Comparison of ENCODE assay signal across 38 cellular contexts in the genomic region with DNA sequence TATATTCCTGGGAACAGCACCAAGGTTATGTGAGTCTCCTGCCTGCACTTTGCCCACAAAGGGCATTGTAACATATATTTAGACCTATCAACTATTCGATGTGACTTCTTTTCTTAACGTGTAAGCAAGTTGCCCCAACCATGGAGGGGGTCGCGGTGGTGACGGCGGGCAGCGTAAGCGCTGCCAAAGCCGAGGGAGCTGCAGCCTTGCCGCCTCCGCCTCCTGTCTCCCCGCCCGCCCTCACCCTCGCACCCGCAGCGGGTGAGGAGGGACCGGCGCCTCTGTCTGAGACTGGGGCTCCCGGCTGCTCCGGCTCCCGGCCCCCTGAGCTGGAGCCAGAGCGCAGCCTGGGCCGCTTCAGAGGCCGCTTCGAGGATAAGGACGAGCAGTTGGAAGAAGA. TPM values are rescaled to one million over a fixed set of nuclear protein-coding genes. Genes with fewer than 3 reads are reported as not detected.
"Had no signal": no experiment of that assay in that cellular context is flagged by ENCODE, and none has a peak within 500 bp of the region (broad histone marks: within the 10 kb centered on the region; RNA-seq: fewer than 3 reads in every experiment).

No MANE protein-coding gene starts in this region.

- H3K4me3 Mint-ChIP-seq: activated naive CD4-positive, alpha-beta T cell treated with anti-CD3 and anti-CD28 coated beads for 36 hours; activated naive CD4-positive, alpha-beta T cell treated with anti-CD3 and anti-CD28 coated beads, Interleukin-2, amount 10 ng/mL, durations not matched to agents 7 days and 5 days; activated naive CD4-positive, alpha-beta T cell treated with anti-CD3 and anti-CD28 coated beads, Interleukin-2, amount 50 U/mL, for 24 hours; activated naive CD8-positive, alpha-beta T cell; activated naive CD8-positive, alpha-beta T cell treated with anti-CD3 and anti-CD28 coated beads for 36 hours; activated naive CD8-positive, alpha-beta T cell treated with anti-CD3 and anti-CD28 coated beads, Interleukin-2, amount 10 ng/mL, durations not matched to agents 7 days and 5 days; activated naive CD8-positive, alpha-beta T cell treated with anti-CD3 and anti-CD28 coated beads, Interleukin-2, amount 50 U/mL, for 24 hours; activated T-cell treated with anti-CD3 and anti-CD28 coated beads, Interleukin-2, amount 50 U/mL, for 4 hours; activated T-cell treated with anti-CD3 and anti-CD28 coated beads, Interleukin-2, amount 50 U/mL, for 72 hours; activated T-helper 1 cell treated with anti-CD3 and anti-CD28 coated beads, Interleukin-12 subunit alpha, Interleukin-12 subunit beta, Interleukin-2, Interleukin-4 antibody, amounts not matched to agents 30 ng/mL and 10 ng/mL and 1 ng/mL, durations not matched to agents 14 hours and 24 hours and 36 hours; activated T-helper 17 cell treated with anti-CD3 and anti-CD28 coated beads, Interleukin-2, amount 50 U/mL, for 72 hours; brain; central memory CD8-positive, alpha-beta T cell had no signal

- H3K4me3 ChIP-seq: adrenal gland, ascending aorta, body of pancreas, breast epithelium, cardiac muscle cell had no signal

- H3K27ac ChIP-seq: adrenal gland, ascending aorta, body of pancreas, brain microvascular endothelial cell, breast epithelium, cardiac muscle cell had no signal

- H3K27me3 ChIP-seq: adrenal gland, ascending aorta, body of pancreas, brain microvascular endothelial cell, breast epithelium, cardiac muscle cell had no signal

- H3K27ac Mint-ChIP-seq: activated naive CD4-positive, alpha-beta T cell treated with anti-CD3 and anti-CD28 coated beads for 36 hours; activated naive CD4-positive, alpha-beta T cell treated with anti-CD3 and anti-CD28 coated beads, Interleukin-2, amount 10 ng/mL, durations not matched to agents 7 days and 5 days; activated naive CD4-positive, alpha-beta T cell treated with anti-CD3 and anti-CD28 coated beads, Interleukin-2, amount 50 U/mL, for 24 hours; activated naive CD4-positive, alpha-beta T cell treated with anti-CD3 and anti-CD28 coated beads, Interleukin-2, amount 50 U/mL, for 72 hours; activated naive CD8-positive, alpha-beta T cell; activated naive CD8-positive, alpha-beta T cell treated with anti-CD3 and anti-CD28 coated beads for 36 hours; activated naive CD8-positive, alpha-beta T cell treated with anti-CD3 and anti-CD28 coated beads, Interleukin-2, amount 10 ng/mL, durations not matched to agents 7 days and 5 days; activated naive CD8-positive, alpha-beta T cell treated with anti-CD3 and anti-CD28 coated beads, Interleukin-2, amount 50 U/mL, for 24 hours; activated T-cell treated with anti-CD3 and anti-CD28 coated beads, Interleukin-2, amount 50 U/mL, for 72 hours; activated T-helper 1 cell treated with anti-CD3 and anti-CD28 coated beads, Interleukin-12 subunit alpha, Interleukin-12 subunit beta, Interleukin-2, Interleukin-4 antibody, amounts not matched to agents 30 ng/mL and 10 ng/mL and 1 ng/mL, durations not matched to agents 14 hours and 24 hours and 36 hours; activated T-helper 17 cell treated with anti-CD3 and anti-CD28 coated beads, Interleukin-2, amount 50 U/mL, for 72 hours; activated T-helper 2 cell treated with anti-CD3 and anti-CD28 coated beads, Interferon-gamma antibody, Interleukin-2, Interleukin-4, amounts not matched to agents 10 μg/mL and 5 μg/mL and 100 μg/mL, durations not matched to agents 14 hours and 24 hours and 36 hours; brain had no signal

- H3K36me3 ChIP-seq: adrenal gland, ascending aorta, brain microvascular endothelial cell, breast epithelium, cardiac muscle cell had no signal

- H3K36me3 Mint-ChIP-seq: activated naive CD4-positive, alpha-beta T cell treated with anti-CD3 and anti-CD28 coated beads, Interleukin-2, amount 10 ng/mL, durations not matched to agents 7 days and 5 days; activated naive CD4-positive, alpha-beta T cell treated with anti-CD3 and anti-CD28 coated beads, Interleukin-2, amount 50 U/mL, for 24 hours; activated naive CD8-positive, alpha-beta T cell treated with anti-CD3 and anti-CD28 coated beads, Interleukin-2, amount 10 ng/mL, durations not matched to agents 7 days and 5 days; brain had no signal

- H3K4me1 Mint-ChIP-seq: activated naive CD4-positive, alpha-beta T cell treated with anti-CD3 and anti-CD28 coated beads, Interleukin-2, amount 10 ng/mL, durations not matched to agents 7 days and 5 days; activated naive CD4-positive, alpha-beta T cell treated with anti-CD3 and anti-CD28 coated beads, Interleukin-2, amount 50 U/mL, for 24 hours; activated naive CD8-positive, alpha-beta T cell treated with anti-CD3 and anti-CD28 coated beads for 36 hours; activated naive CD8-positive, alpha-beta T cell treated with anti-CD3 and anti-CD28 coated beads, Interleukin-2, amount 10 ng/mL, durations not matched to agents 7 days and 5 days; activated naive CD8-positive, alpha-beta T cell treated with anti-CD3 and anti-CD28 coated beads, Interleukin-2, amount 50 U/mL, for 24 hours; activated T-helper 17 cell treated with anti-CD3 and anti-CD28 coated beads, Interleukin-2, amount 50 U/mL, for 72 hours; brain; central memory CD8-positive, alpha-beta T cell had no signal

- DNase-seq: activated effector memory CD4-positive, alpha-beta T cell treated with anti-CD3 and anti-CD28 coated beads, Interleukin-2, amount 50 U/mL, for 16 hours; activated effector memory CD4-positive, alpha-beta T cell treated with Interleukin-2 at 50 U/mL for 16 hours; activated gamma-delta T cell; activated gamma-delta T cell treated with Interleukin-2 at 50 U/mL for 16 hours; activated naive CD4-positive, alpha-beta T cell; activated naive CD4-positive, alpha-beta T cell treated with anti-CD3 and anti-CD28 coated beads for 36 hours; activated naive CD4-positive, alpha-beta T cell treated with anti-CD3 and anti-CD28 coated beads, Interleukin-2, amount 10 ng/mL, durations not matched to agents 7 days and 5 days; activated naive CD4-positive, alpha-beta T cell treated with anti-CD3 and anti-CD28 coated beads, Interleukin-2, amount 50 U/mL, for 16 hours; activated naive CD4-positive, alpha-beta T cell treated with Interleukin-2 at 50 U/mL for 16 hours; activated naive CD8-positive, alpha-beta T cell treated with anti-CD3 and anti-CD28 coated beads for 36 hours; activated naive CD8-positive, alpha-beta T cell treated with anti-CD3 and anti-CD28 coated beads, Interleukin-2, amount 10 ng/mL, durations not matched to agents 7 days and 5 days; activated naive CD8-positive, alpha-beta T cell treated with anti-CD3 and anti-CD28 coated beads, Interleukin-2, amount 50 U/mL, for 24 hours; activated T-cell treated with anti-CD3 and anti-CD28 coated beads, Interleukin-2, amount 50 U/mL, for 4 hours; activated T-cell treated with anti-CD3 and anti-CD28 coated beads, Interleukin-2, amount 50 U/mL, for 48 hours; activated T-cell treated with anti-CD3 and anti-CD28 coated beads, Interleukin-2, amount 50 U/mL, for 72 hours; adrenal gland; amniotic stem cell; amygdala; anterior cingulate cortex; aorta; body of pancreas; brain microvascular endothelial cell; caudate nucleus; central memory CD4-positive, alpha-beta T cell; cerebellar nuclear complex had no signal

- H3K9me3 ChIP-seq: body of pancreas had no signal

- ATAC-seq: activated naive CD4-positive, alpha-beta T cell treated with anti-CD3 and anti-CD28 coated beads, Interleukin-2, amount 50 U/mL, for 72 hours; activated naive CD8-positive, alpha-beta T cell treated with anti-CD3 and anti-CD28 coated beads, Interleukin-2, amount 50 U/mL, for 24 hours; activated T-cell treated with anti-CD3 and anti-CD28 coated beads, Interleukin-2, amount 50 U/mL, for 4 hours; activated T-cell treated with anti-CD3 and anti-CD28 coated beads, Interleukin-2, amount 50 U/mL, for 72 hours; activated T-helper 17 cell treated with anti-CD3 and anti-CD28 coated beads, Interleukin-2, amount 50 U/mL, for 72 hours; body of pancreas had no signal

- H3K4me1 ChIP-seq: adrenal gland, ascending aorta, body of pancreas, breast epithelium had no signal

- H3K27me3 Mint-ChIP-seq: activated naive CD4-positive, alpha-beta T cell treated with anti-CD3 and anti-CD28 coated beads, Interleukin-2, amount 10 ng/mL, durations not matched to agents 7 days and 5 days; activated naive CD4-positive, alpha-beta T cell treated with anti-CD3 and anti-CD28 coated beads, Interleukin-2, amount 50 U/mL, for 24 hours; activated naive CD8-positive, alpha-beta T cell; activated naive CD8-positive, alpha-beta T cell treated with anti-CD3 and anti-CD28 coated beads for 36 hours; activated naive CD8-positive, alpha-beta T cell treated with anti-CD3 and anti-CD28 coated beads, Interleukin-2, amount 10 ng/mL, durations not matched to agents 7 days and 5 days; activated naive CD8-positive, alpha-beta T cell treated with anti-CD3 and anti-CD28 coated beads, Interleukin-2, amount 50 U/mL, for 24 hours; activated T-helper 17 cell treated with anti-CD3 and anti-CD28 coated beads, Interleukin-2, amount 50 U/mL, for 72 hours; brain; central memory CD8-positive, alpha-beta T cell had no signal

RNA-seq across cellular contexts. Expression of a gene that starts 59.0 kb away (rescaled TPM):
- total RNA-seq: activated naive CD4-positive, alpha-beta T cell treated with anti-CD3 and anti-CD28 coated beads for 36 hours; activated naive CD4-positive, alpha-beta T cell treated with anti-CD3 and anti-CD28 coated beads, Interleukin-2, amount 50 U/mL, for 72 hours; activated naive CD8-positive, alpha-beta T cell treated with anti-CD3 and anti-CD28 coated beads for 36 hours; activated naive CD8-positive, alpha-beta T cell treated with anti-CD3 and anti-CD28 coated beads, Interleukin-2, amount 10 ng/mL, durations not matched to agents 7 days and 5 days; activated T-cell treated with anti-CD3 and anti-CD28 coated beads, Interleukin-2, amount 50 U/mL, for 4 hours; activated T-cell treated with anti-CD3 and anti-CD28 coated beads, Interleukin-2, amount 50 U/mL, for 72 hours; activated T-helper 1 cell treated with anti-CD3 and anti-CD28 coated beads, Interleukin-12 subunit alpha, Interleukin-12 subunit beta, Interleukin-2, Interleukin-4 antibody, amounts not matched to agents 30 ng/mL and 10 ng/mL and 1 ng/mL, durations not matched to agents 14 hours and 24 hours and 36 hours; activated T-helper 17 cell treated with anti-CD3 and anti-CD28 coated beads, Interleukin-2, amount 50 U/mL, for 72 hours; activated T-helper 2 cell treated with anti-CD3 and anti-CD28 coated beads, Interferon-gamma antibody, Interleukin-2, Interleukin-4, amounts not matched to agents 10 μg/mL and 5 μg/mL and 100 μg/mL, durations not matched to agents 14 hours and 24 hours and 36 hours; cardiac muscle cell; cerebellum; chondrocyte had no signal
